In genomic region chr13:90156390-90156789, GRCh38 we compare ENCODE assay signal across 17 cellular contexts.
DNase-seq lines count a peak whose midpoint lies in the region; FAIRE-seq and TF ChIP-seq lines count a peak whose summit lies in the region.
"Had no signal": no experiment of that assay in that cellular context is flagged by ENCODE, and none has a peak within 500 bp of the region (broad histone marks: within the 10 kb centered on the region; RNA-seq: fewer than 3 reads in every experiment).

No MANE protein-coding gene starts in this region.

- TF ChIP-seq POLR2A in H54 (IDR thresholded peaks at IDR 0.05; ENCODE audit: low read depth, low read length): no peak

- intact Hi-C loops in kidney (cut with DNase I): no loop called here

- DNase-seq in H54 (ENCODE audit: insufficient read length, low spot score): no peak
- DNase-seq in SK-MEL-5 (ENCODE audit: low read depth, low spot score): peak; percentile 43
- no peak for DNase-seq in progenitor cell of endocrine pancreas (ENCODE audit: low spot score, unreplicated experiment)
- DNase-seq in Karpas-422: no peak
- DNase-seq in kidney: no peak
- DNase-seq: ACHN; BE2C; C1 segment of cervical spinal cord; Caco-2; CD4-positive, alpha-beta T cell; GM23248; HCEC 1CT had no signal

- H3K27ac Mint-ChIP-seq in progenitor cell of endocrine pancreas: peak overlapping the region; percentile 10
- H3K27ac Mint-ChIP-seq: CD4-positive, alpha-beta T cell had no signal

- no peaks in the 10 kb centered on the region for H3K27me3 Mint-ChIP-seq in progenitor cell of endocrine pancreas
- H3K27me3 Mint-ChIP-seq: CD4-positive, alpha-beta T cell had no signal

- H3K9ac ChIP-seq in Karpas-422 (ENCODE audit: low read length) (no peak overlapping the region), kidney (ENCODE audit: low read length in 2 of 2) (no peak overlapping the region)
- H3K9ac ChIP-seq: GM23248 had no signal

- H3K4me1 ChIP-seq in Karpas-422 (ENCODE audit: low read length) (no peaks in the 10 kb centered on the region), kidney (ENCODE audit: control insufficient read depth in 1 of 2, insufficient read depth in 1 of 2, low read depth in 1 of 2, low read length in 2 of 2) (no peaks in the 10 kb centered on the region)
- H3K4me1 ChIP-seq: BE2C, Caco-2 had no signal

- H3K9me2 ChIP-seq in Karpas-422 (replicated peaks; ENCODE audit: insufficient read depth, low read length): no peaks in the 10 kb centered on the region

- no peak for TF ChIP-seq CTCF in 22Rv1 (IDR thresholded peaks at IDR 0.05)
- TF ChIP-seq CTCF in progenitor cell of endocrine pancreas (IDR thresholded peaks at IDR 0.05; ENCODE audit: unreplicated experiment): no peak
- no peak for TF ChIP-seq CTCF in kidney (IDR thresholded peaks at IDR 0.05; ENCODE audit: borderline replicate concordance, extremely low read depth, insufficient read depth)

- H3K4me2 ChIP-seq in Karpas-422 (ENCODE audit: low read depth, low read length, poor library complexity, severe bottlenecking): no peak overlapping the region

- H3K27ac ChIP-seq in 22Rv1 (peak overlapping the region; percentile 59), Karpas-422 (ENCODE audit: low read length) (no peak overlapping the region), kidney (ENCODE audit: low read depth in 2 of 2, low read length in 2 of 2) (no peak overlapping the region)
- H3K27ac ChIP-seq: GM23248, HL-60 had no signal

- no peaks in the 10 kb centered on the region for H4K20me1 ChIP-seq in Karpas-422 (ENCODE audit: insufficient read depth, low read depth, low read length)

- H3K36me3 Mint-ChIP-seq in progenitor cell of endocrine pancreas (ENCODE audit: insufficient read depth): peaks cover 2% of the 10 kb centered on the region

- H3K27me3 ChIP-seq in Karpas-422 (ENCODE audit: low read length): no peaks in the 10 kb centered on the region
- H3K27me3 ChIP-seq: BE2C had no signal

- FAIRE-seq in H54 (lab: Jason Lieb, UNC) (peak; percentile 71), kidney (lab: Jason Lieb, UNC) (no peak)
- FAIRE-seq: A204.1, GM12891, GM19239 had no signal

- no peak overlapping the region for H2AFZ ChIP-seq in Karpas-422 (ENCODE audit: low read length)
- H2AFZ ChIP-seq: GM23248 had no signal

- H3K9me3 Mint-ChIP-seq in progenitor cell of endocrine pancreas (ENCODE audit: low read depth): peaks cover 9% of the 10 kb centered on the region

- H3K9me3 ChIP-seq in Karpas-422 (ENCODE audit: low read length) (no peaks in the 10 kb centered on the region), kidney (ENCODE audit: control insufficient read depth in 1 of 2, low read length in 2 of 2) (no peaks in the 10 kb centered on the region)
- H3K9me3 ChIP-seq: BE2C, Caco-2 had no signal

- H3K4me1 Mint-ChIP-seq in progenitor cell of endocrine pancreas (ENCODE audit: low read depth): peaks cover 9% of the 10 kb centered on the region

- H3K4me3 ChIP-seq in Karpas-422 (ENCODE audit: low read length) (no peak overlapping the region), kidney (ENCODE audit: low read length in 2 of 2) (no peak overlapping the region)
- H3K4me3 ChIP-seq: GM23248 had no signal

- in situ Hi-C loops in SK-MEL-5 (cut with HindIII; ENCODE audit: low pct_unique_long_range_greater_than_20kb, low sequenced_read_pairs): no loop called here

- H3K36me3 ChIP-seq in Karpas-422 (ENCODE audit: insufficient read depth, low read length): no peaks in the 10 kb centered on the region
- H3K36me3 ChIP-seq in kidney (ENCODE audit: control insufficient read depth in 1 of 2, insufficient read depth in 2 of 2, low read length in 2 of 2): no peaks in the 10 kb centered on the region
- H3K36me3 ChIP-seq: BE2C had no signal

- H3K79me2 ChIP-seq in Karpas-422 (ENCODE audit: low read length): no peaks in the 10 kb centered on the region

- no peak overlapping the region for H3K4me3 Mint-ChIP-seq in progenitor cell of endocrine pancreas (ENCODE audit: low read depth)
- H3K4me3 Mint-ChIP-seq: CD4-positive, alpha-beta T cell had no signal
